In genomic region chr18:63443820-63444219, GRCh38 we compare ENCODE assay signal across 13 cellular contexts. TPM values are rescaled to one million over a fixed set of nuclear protein-coding genes. Genes with fewer than 3 reads are reported as not detected.
DNase-seq lines count a peak whose midpoint lies in the region; TF ChIP-seq lines count a peak whose summit lies in the region.
"Had no signal": no experiment of that assay in that cellular context is flagged by ENCODE, and none has a peak within 500 bp of the region (broad histone marks: within the 10 kb centered on the region; RNA-seq: fewer than 3 reads in every experiment).

No MANE protein-coding gene starts in this region.

- H2AK5ac ChIP-seq in H9 (ENCODE audit: insufficient read length, low read length) = no peak overlapping the region

- no peak overlapping the region for H2BK120ac ChIP-seq in H9 (ENCODE audit: low read depth, low read length, poor library complexity, severe bottlenecking)

- H4K5ac ChIP-seq in H9 (ENCODE audit: insufficient read length, low read depth, low read length) = no peak overlapping the region

- H4K91ac ChIP-seq in H9 (ENCODE audit: insufficient read length, low read depth, low read length) = no peak overlapping the region

- H3K4me1 ChIP-seq in H9 (ENCODE audit: insufficient read depth, low read length) = no peaks in the 10 kb centered on the region
- no peaks in the 10 kb centered on the region for H3K4me1 ChIP-seq in endodermal cell (ENCODE audit: control insufficient read depth, insufficient read depth, low read length)
- H3K4me1 ChIP-seq in CD8-positive, alpha-beta memory T cell (ENCODE audit: insufficient read depth, low read length) = no peaks in the 10 kb centered on the region
- H3K4me1 ChIP-seq: HAP-1 had no signal

- no peak overlapping the region for H2AFZ ChIP-seq in H9 (ENCODE audit: low read length)

- H3K27me3 Mint-ChIP-seq in CD14-positive monocyte (ENCODE audit: low read depth in 3 of 3) (peaks cover 0 to 2% (median 0%) of the 10 kb centered on the region in 3 donors), H9 (ENCODE audit: low read depth) (no peaks in the 10 kb centered on the region), endodermal cell (ENCODE audit: insufficient read depth) (no peaks in the 10 kb centered on the region), osteocyte (ENCODE audit: unreplicated experiment) (no peaks in the 10 kb centered on the region)
- peaks cover 0 to 3% of the 10 kb centered on the region in 2 donors for H3K27me3 Mint-ChIP-seq in CD8-positive, alpha-beta memory T cell
- peaks cover 18% of the 10 kb centered on the region for H3K27me3 Mint-ChIP-seq in T-helper 2 cell treated with Interferon-gamma antibody and Interleukin-4, amounts not matched to agents 5 μg/mL and 100 μg/mL, for 36 hours (ENCODE audit: low read depth)

- H2BK15ac ChIP-seq in H9 (ENCODE audit: low read depth, low read length) = no peak overlapping the region

- no peaks in the 10 kb centered on the region for H3K9me3 Mint-ChIP-seq in CD14-positive monocyte
- no peaks in the 10 kb centered on the region for H3K9me3 Mint-ChIP-seq in H9
- no peaks in the 10 kb centered on the region for H3K9me3 Mint-ChIP-seq in endodermal cell
- no peaks in the 10 kb centered on the region for H3K9me3 Mint-ChIP-seq in osteocyte (ENCODE audit: unreplicated experiment)
- no peaks in the 10 kb centered on the region for H3K9me3 Mint-ChIP-seq in CD8-positive, alpha-beta memory T cell
- no peaks in the 10 kb centered on the region for H3K9me3 Mint-ChIP-seq in T-helper 2 cell treated with Interferon-gamma antibody and Interleukin-4, amounts not matched to agents 5 μg/mL and 100 μg/mL, for 36 hours

- H2BK5ac ChIP-seq in H9 (ENCODE audit: insufficient read length, low read length) = no peak overlapping the region

- intact Hi-C loops in CD14-positive monocyte (cut with micrococcal nuclease) = loop anchor here in 1 of 2 donors (10.0 kb wide), 1 partner anchor 729 kb away; the partner anchor contains the start of gene PHLPP1

- H4K20me1 ChIP-seq in H9 (ENCODE audit: control insufficient read depth, insufficient read depth, insufficient read length) = no peaks in the 10 kb centered on the region
- H4K20me1 ChIP-seq: BLaER1 had no signal

- no peak for TF ChIP-seq CTCF in CD14-positive monocyte (IDR thresholded peaks at IDR 0.05)
- 0 out of 3 replicates have a peak, but pooled peaks have one; percentile 9 for TF ChIP-seq CTCF in H9 (conservative IDR thresholded peaks at IDR 0.05)
- peak; percentile 13 for TF ChIP-seq CTCF in endodermal cell (conservative IDR thresholded peaks at IDR 0.05)
- no peak for TF ChIP-seq CTCF in osteocyte (IDR thresholded peaks at IDR 0.05)

- H2BK12ac ChIP-seq in H9 (ENCODE audit: insufficient read length, low read depth, low read length) = no peak overlapping the region

- H3K23ac ChIP-seq in H9 (ENCODE audit: insufficient read length, low read depth, low read length) = no peak overlapping the region

- H3K4me1 Mint-ChIP-seq in CD14-positive monocyte (peaks cover 41% of the 10 kb centered on the region), H9 (no peaks in the 10 kb centered on the region), endodermal cell (no peaks in the 10 kb centered on the region), osteocyte (ENCODE audit: unreplicated experiment) (peaks cover 22% of the 10 kb centered on the region)
- peaks cover 0 to 3% (median 0%) of the 10 kb centered on the region in 3 donors for H3K4me1 Mint-ChIP-seq in CD8-positive, alpha-beta memory T cell
- no peaks in the 10 kb centered on the region for H3K4me1 Mint-ChIP-seq in T-helper 2 cell treated with Interferon-gamma antibody and Interleukin-4, amounts not matched to agents 5 μg/mL and 100 μg/mL, for 36 hours (ENCODE audit: low read depth)

- H3K9ac ChIP-seq in H9 (ENCODE audit: extremely low read depth, insufficient read length, low read length) = no peak overlapping the region
- H3K9ac ChIP-seq in endodermal cell (ENCODE audit: extremely low read depth, low read length, poor library complexity, severe bottlenecking) = no peak overlapping the region
- H3K9ac ChIP-seq: BLaER1 had no signal

- no peaks in the 10 kb centered on the region for H3K36me3 ChIP-seq in endodermal cell (ENCODE audit: control insufficient read depth, insufficient read depth, low read length)
- no peaks in the 10 kb centered on the region for H3K36me3 ChIP-seq in CD8-positive, alpha-beta memory T cell (ENCODE audit: insufficient read depth, low read length)
- H3K36me3 ChIP-seq: BLaER1, HAP-1 had no signal

- no CpG with 5 or more reads among the region's 7 CpGs for WGBS in H9 (ENCODE audit: extremely low coverage, insufficient read length, low lambda C conversion rate)
- WGBS in endodermal cell (ENCODE audit: insufficient coverage in 1 of 2, insufficient read length in 1 of 2), 2 experiments = 90 to 100% methylated on average over 2 to 6 of the region's 7 CpGs

- H3K36me3 Mint-ChIP-seq in CD14-positive monocyte (peaks cover 0 to 2% of the 10 kb centered on the region in 2 donors), H9 (ENCODE audit: insufficient read depth in 1 of 3, low read depth in 3 of 3) (no peaks in the 10 kb centered on the region), endodermal cell (ENCODE audit: low read depth) (no peaks in the 10 kb centered on the region), osteocyte (ENCODE audit: unreplicated experiment) (no peaks in the 10 kb centered on the region)
- no peaks in the 10 kb centered on the region for H3K36me3 Mint-ChIP-seq in CD8-positive, alpha-beta memory T cell
- H3K36me3 Mint-ChIP-seq in T-helper 2 cell treated with Interferon-gamma antibody and Interleukin-4, amounts not matched to agents 5 μg/mL and 100 μg/mL, for 36 hours (ENCODE audit: low read depth) = no peaks in the 10 kb centered on the region

- no peaks in the 10 kb centered on the region for H3K27me3 ChIP-seq in H9 (ENCODE audit: insufficient read depth, low read length)
- no peaks in the 10 kb centered on the region for H3K27me3 ChIP-seq in endodermal cell (ENCODE audit: control insufficient read depth, insufficient read depth, low read length, poor library complexity, severe bottlenecking)
- H3K27me3 ChIP-seq in CD8-positive, alpha-beta memory T cell (ENCODE audit: insufficient read depth, low read length, poor library complexity, severe bottlenecking) = no peaks in the 10 kb centered on the region
- H3K27me3 ChIP-seq: BLaER1 had no signal

- H3K4me3 Mint-ChIP-seq in CD14-positive monocyte (no peak overlapping the region), H9 (no peak overlapping the region; a peak in 1 of 5 replicates), endodermal cell (no peak overlapping the region), osteocyte (ENCODE audit: unreplicated experiment) (no peak overlapping the region)
- no peak overlapping the region for H3K4me3 Mint-ChIP-seq in CD8-positive, alpha-beta memory T cell
- H3K4me3 Mint-ChIP-seq in T-helper 2 cell treated with Interferon-gamma antibody and Interleukin-4, amounts not matched to agents 5 μg/mL and 100 μg/mL, for 36 hours = no peak overlapping the region

- no peak overlapping the region for H3K18ac ChIP-seq in H9 (ENCODE audit: insufficient read length, low read depth, low read length)

- no peaks in the 10 kb centered on the region for H3K79me1 ChIP-seq in H9 (ENCODE audit: insufficient read depth, low read depth, low read length, poor library complexity, severe bottlenecking)

- no peak overlapping the region for H3K4me3 ChIP-seq in endodermal cell (ENCODE audit: low read length)
- no peak overlapping the region for H3K4me3 ChIP-seq in CD8-positive, alpha-beta memory T cell (ENCODE audit: low read length)
- H3K4me3 ChIP-seq: BLaER1, HAP-1 had no signal

- no peak overlapping the region for H2BK20ac ChIP-seq in H9 (ENCODE audit: low read depth, low read length, poor library complexity, severe bottlenecking)

- peak overlapping the region; percentile 88 to 98 (median 97) for H3K27ac Mint-ChIP-seq in CD14-positive monocyte
- no peak overlapping the region for H3K27ac Mint-ChIP-seq in H9
- no peak overlapping the region for H3K27ac Mint-ChIP-seq in endodermal cell
- peak overlapping the region; percentile 9 for H3K27ac Mint-ChIP-seq in osteocyte (ENCODE audit: unreplicated experiment)
- H3K27ac Mint-ChIP-seq in CD8-positive, alpha-beta memory T cell = no peak overlapping the region
- no peak overlapping the region for H3K27ac Mint-ChIP-seq in T-helper 2 cell treated with Interferon-gamma antibody and Interleukin-4, amounts not matched to agents 5 μg/mL and 100 μg/mL, for 36 hours

- no peak overlapping the region for H3K27ac ChIP-seq in H9 (ENCODE audit: insufficient read length, low read depth, low read length)
- no peak overlapping the region for H3K27ac ChIP-seq in endodermal cell (ENCODE audit: low read depth, low read length)
- no peak overlapping the region for H3K27ac ChIP-seq in CD8-positive, alpha-beta memory T cell (ENCODE audit: low read depth, low read length)
- H3K27ac ChIP-seq: BLaER1 had no signal

- no peak overlapping the region for H3K4ac ChIP-seq in H9 (ENCODE audit: low read depth, low read length)

- H3K23me2 ChIP-seq in H9 (ENCODE audit: insufficient read length, low read depth, low read length, poor library complexity, severe bottlenecking) = no peaks in the 10 kb centered on the region

- H3T11ph ChIP-seq in H9 (ENCODE audit: low read length) = no peak overlapping the region

- H4K8ac ChIP-seq in H9 (replicated peaks; ENCODE audit: insufficient read length, low read depth, low read length) = no peak overlapping the region

- H3K14ac ChIP-seq in H9 (ENCODE audit: insufficient read depth, low read length) = no peak overlapping the region

- no peak overlapping the region for H3K56ac ChIP-seq in H9 (ENCODE audit: insufficient read length, low read depth, low read length)

- CTCF ChIA-PET in CD8-positive, alpha-beta memory T cell (lab: Charles Lee) = no interaction called here

- H3K4me2 ChIP-seq in H9 (ENCODE audit: insufficient read depth, insufficient read length, low read length) = no peak overlapping the region

- H3K79me2 ChIP-seq in H9 (ENCODE audit: insufficient read depth, low read length) = no peaks in the 10 kb centered on the region

- POLR2A ChIA-PET in CD8-positive, alpha-beta memory T cell (lab: Charles Lee) = no interaction called here

- DNase-seq in CD14-positive monocyte (ENCODE audit: low spot score) (no peak), H9 (no peak), endodermal cell (no peak), osteocyte (ENCODE audit: extremely low spot score, unreplicated experiment) (no peak), cerebellum (ENCODE audit: low spot score) (no peak), SK-N-DZ (ENCODE audit: low spot score) (no peak)
- DNase-seq in CD8-positive, alpha-beta memory T cell = no peak
- DNase-seq in T-helper 2 cell treated with Interferon-gamma antibody and Interleukin-4, amounts not matched to agents 5 μg/mL and 100 μg/mL, for 36 hours (ENCODE audit: low spot score) = no peak
- DNase-seq: NCI-H1105 treated with DMSO at 0.1 percent for 48 hours, NCI-H187, NCI-H446 had no signal

- no peaks in the 10 kb centered on the region for H3K9me3 ChIP-seq in H9 (ENCODE audit: control insufficient read depth, low read depth, low read length)
- H3K9me3 ChIP-seq in endodermal cell (ENCODE audit: control insufficient read depth, low read length) = no peaks in the 10 kb centered on the region
- no peaks in the 10 kb centered on the region for H3K9me3 ChIP-seq in CD8-positive, alpha-beta memory T cell (ENCODE audit: low read length)
- H3K9me3 ChIP-seq: BLaER1, HAP-1 had no signal

RNA-seq across cellular contexts. Expression of gene VPS4B, which starts 21.5 kb away (rescaled TPM):
- polyA plus RNA-seq in CD14-positive monocyte = 10 to 100 TPM; 26.7 to 48.8 TPM
- 54.4 and 60.2 TPM in 2 replicates for total RNA-seq in H9 (2021)
- total RNA-seq in endodermal cell = 10 to 100 TPM; 44.7 to 46.1 TPM
- polyA plus RNA-seq in endodermal cell (2013, experiment 1 of 2) = 23.7 TPM
- polyA plus RNA-seq in endodermal cell (2013, experiment 2 of 2) = 22.8 TPM
- total RNA-seq in osteocyte = 59.1 and 64.5 TPM in 2 replicates
- 28.0 TPM for total RNA-seq in cerebellum
- polyA plus RNA-seq in SK-N-DZ (2014; cell fraction: cytosol; rRNA removed) = 20.6 and 20.8 TPM in 2 replicates
- polyA plus RNA-seq in SK-N-DZ (2014; cell fraction: nucleus; rRNA removed) = 7.0 and 11.5 TPM in 2 replicates
- total RNA-seq in CD8-positive, alpha-beta memory T cell = 10 to 100 TPM; 60.8 to 61.9 TPM
- 74.5 TPM for polyA plus RNA-seq in CD8-positive, alpha-beta memory T cell

RNA-seq across cellular contexts. Expression of gene SERPINB5, which starts 32.9 kb away (rescaled TPM):
- polyA plus RNA-seq in CD14-positive monocyte = not detected
- total RNA-seq in H9 (2021) (0.20 TPM in 1 of 2 replicates, not detected in the other), endodermal cell (1 to 10 TPM in 1 of 2 donors, not detected in 1; 3.3 TPM), osteocyte (not detected in 2 replicates), cerebellum (not detected)
- polyA plus RNA-seq in endodermal cell (2013, experiment 1 of 2) = not detected
- polyA plus RNA-seq in endodermal cell (2013, experiment 2 of 2) = not detected
- polyA plus RNA-seq in SK-N-DZ (2014; cell fraction: cytosol; rRNA removed) = not detected in 2 replicates
- polyA plus RNA-seq in SK-N-DZ (2014; cell fraction: nucleus; rRNA removed) = not detected in 2 replicates
- not detected for total RNA-seq in CD8-positive, alpha-beta memory T cell
- polyA plus RNA-seq in CD8-positive, alpha-beta memory T cell = not detected

Comparison
In these comparisons a context has a peak if more than half of its experiments do, and no peak if none do; other contexts are left out.
1. H3K27ac Mint-ChIP-seq: peak in CD14-positive monocyte (7 of 7) and osteocyte (single experiment); none in H9 (0 of 3), endodermal cell (single experiment), CD8-positive, alpha-beta memory T cell (0 of 8) and T-helper 2 cell treated with Interferon-gamma antibody and Interleukin-4, amounts not matched to agents 5 μg/mL and 100 μg/mL, for 36 hours (single experiment).
2. CTCF ChIP-seq: peak in H9 (single experiment) and endodermal cell (single experiment); none in CD14-positive monocyte (single experiment) and osteocyte (single experiment).